Comparison of ENCODE assay signal across 8 cellular contexts in the genomic region with DNA sequence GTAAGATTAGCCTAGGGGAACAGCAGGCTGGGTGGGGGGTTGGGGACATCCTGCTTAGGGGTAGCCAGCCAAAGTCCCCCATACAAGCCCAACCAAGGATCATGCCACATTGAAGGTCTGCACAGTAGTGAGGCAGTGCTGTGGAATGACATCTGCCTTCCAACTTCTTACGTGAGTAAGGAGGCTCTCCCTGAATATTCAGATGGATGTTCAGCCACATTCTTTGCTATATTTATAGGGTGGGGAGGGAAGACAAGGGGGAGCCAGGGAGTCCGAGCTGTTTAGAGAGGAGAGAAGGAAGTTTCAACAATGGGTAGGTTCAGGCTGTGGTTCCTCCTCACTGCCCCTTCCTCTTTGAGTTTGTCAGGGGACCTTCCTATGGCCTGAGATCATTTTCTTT. TPM values are rescaled to one million over a fixed set of nuclear protein-coding genes. Genes with fewer than 3 reads are reported as not detected.
DNase-seq lines count a peak whose midpoint lies in the region; ATAC-seq and TF ChIP-seq lines count a peak whose summit lies in the region.

No MANE protein-coding gene starts in this region.

- 0 to 5% methylated on average over 2 of the region's 2 CpGs for WGBS in heart right ventricle, 2 donors

- 0 out of 2 replicates have a peak overlapping the region, but pooled peaks have one; percentile 70 for H3K27ac Mint-ChIP-seq in WTC11

- no peaks in the 10 kb centered on the region for H3K27me3 Mint-ChIP-seq in WTC11 (ENCODE audit: low read depth)

- H3K9ac ChIP-seq in stomach smooth muscle (ENCODE audit: low read length in 2 of 2): peak overlapping the region in 1 of 2 donors; percentile 15

- no peaks in the 10 kb centered on the region; the same call in 1 of the 2 replicates for H3K36me3 Mint-ChIP-seq in WTC11

- H3K9me3 ChIP-seq in heart right ventricle: no peaks in the 10 kb centered on the region
- H3K9me3 ChIP-seq in stomach smooth muscle (ENCODE audit: control insufficient read depth in 2 of 2, low read length in 2 of 2): peaks cover 0 to 2% of the 10 kb centered on the region in 2 donors

- H3K4me1 Mint-ChIP-seq in WTC11: peaks cover 38% of the 10 kb centered on the region

- H3K9me3 Mint-ChIP-seq in WTC11: no peaks in the 10 kb centered on the region

- CTCF ChIA-PET in WTC11 (lab: Charles Lee): no interaction called here

- H3K4me3 Mint-ChIP-seq in WTC11: no peak overlapping the region

- POLR2A ChIA-PET in WTC11 (lab: Charles Lee): no interaction called here

- ATAC-seq in WTC11 (no peak), heart right ventricle (peak; percentile 11 to 65 (median 49)), GM18511 (IDR thresholded peaks at IDR 0.05; ENCODE audit: unreplicated experiment) (no peak)

- peaks cover 0 to 8% (median 0%) of the 10 kb centered on the region in 7 donors for H3K27me3 ChIP-seq in heart right ventricle
- H3K27me3 ChIP-seq in stomach smooth muscle (ENCODE audit: control insufficient read depth in 1 of 2, insufficient read depth in 2 of 2, low read length in 2 of 2): peaks cover 0 to 5% of the 10 kb centered on the region in 2 donors

- H3K4me3 ChIP-seq in heart right ventricle (peak overlapping the region in 2 of 10 donors; percentile 3 to 23), stomach smooth muscle (ENCODE audit: low read length in 2 of 2) (no peak overlapping the region)

- no peak for TF ChIP-seq CTCF in WTC11 (IDR thresholded peaks at IDR 0.05)
- TF ChIP-seq CTCF in heart right ventricle (IDR thresholded peaks at IDR 0.05): no peak

- peak; percentile 46 for DNase-seq in SIG-M5 treated with dmso at 0.1 percent for 504 hours (lab: John Stamatoyannopoulos, UW; ENCODE audit: unreplicated experiment)
- no peak for DNase-seq in SIG-M5 (lab: John Stamatoyannopoulos, UW)
- no peak for DNase-seq in WTC11 (ENCODE audit: low spot score)
- no peak for DNase-seq in heart right ventricle
- no peak for DNase-seq in DMS114 treated with DMSO at 0.1 percent for 48 hours (lab: John Stamatoyannopoulos, UW; ENCODE audit: unreplicated experiment)
- no peak for DNase-seq in activated gamma-delta T cell (lab: John Stamatoyannopoulos, UW)

- H3K36me3 ChIP-seq in heart right ventricle (peaks cover 0 to 12% (median 0%) of the 10 kb centered on the region in 9 donors), stomach smooth muscle (ENCODE audit: control insufficient read depth in 2 of 2, insufficient read depth in 2 of 2, low read length in 2 of 2) (peaks cover 4 to 5% of the 10 kb centered on the region in 2 donors)

- peak overlapping the region; percentile 46 to 90 (median 74) for H3K27ac ChIP-seq in heart right ventricle
- peak overlapping the region; percentile 46 for H3K27ac ChIP-seq in stomach smooth muscle (ENCODE audit: low read length)

- peaks cover 9 to 97% (median 89%) of the 10 kb centered on the region in 9 donors for H3K4me1 ChIP-seq in heart right ventricle
- peaks cover 33% of the 10 kb centered on the region for H3K4me1 ChIP-seq in stomach smooth muscle (ENCODE audit: control insufficient read depth, insufficient read depth, low read length)

- intact Hi-C loops in heart right ventricle (cut with DNase I): no loop called here

TF ChIP-seq in WTC11, 78 proteins besides CTCF, POLR2A, EP300 and RAD21:
- no peak for TF ChIP-seq FOXP1 (CRISPR knock-in tag; IDR thresholded peaks at IDR 0.05; ENCODE audit: borderline replicate concordance)
- TF ChIP-seq, protein P1, sequence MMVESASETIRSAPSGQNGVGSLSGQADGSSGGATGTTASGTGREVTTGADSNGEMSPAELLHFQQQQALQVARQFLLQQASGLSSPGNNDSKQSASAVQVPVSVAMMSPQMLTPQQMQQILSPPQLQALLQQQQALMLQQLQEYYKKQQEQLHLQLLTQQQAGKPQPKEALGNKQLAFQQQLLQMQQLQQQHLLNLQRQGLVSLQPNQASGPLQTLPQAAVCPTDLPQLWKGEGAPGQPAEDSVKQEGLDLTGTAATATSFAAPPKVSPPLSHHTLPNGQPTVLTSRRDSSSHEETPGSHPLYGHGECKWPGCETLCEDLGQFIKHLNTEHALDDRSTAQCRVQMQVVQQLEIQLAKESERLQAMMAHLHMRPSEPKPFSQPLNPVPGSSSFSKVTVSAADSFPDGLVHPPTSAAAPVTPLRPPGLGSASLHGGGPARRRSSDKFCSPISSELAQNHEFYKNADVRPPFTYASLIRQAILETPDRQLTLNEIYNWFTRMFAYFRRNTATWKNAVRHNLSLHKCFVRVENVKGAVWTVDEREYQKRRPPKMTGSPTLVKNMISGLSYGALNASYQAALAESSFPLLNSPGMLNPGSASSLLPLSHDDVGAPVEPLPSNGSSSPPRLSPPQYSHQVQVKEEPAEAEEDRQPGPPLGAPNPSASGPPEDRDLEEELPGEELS (CRISPR knock-in tag; IDR thresholded peaks at IDR 0.05): no peak

RNA-seq across cellular contexts. Expression of a gene that starts 29.7 kb away (rescaled TPM):
- 91.2 to 130 TPM (median 129 TPM) in 3 replicates for total RNA-seq in WTC11 (2021)
- 100 to 1,000 TPM; 106 to 238 (median 120) TPM for total RNA-seq in heart right ventricle
- polyA plus RNA-seq in heart right ventricle: 100 to 1,000 TPM in 1 of 2 donors, 10 to 100 TPM in 1; 60.2 to 130 TPM

Comparison
In these comparisons a context has a peak if more than half of its experiments do, and no peak if none do; other contexts are left out.
1. ATAC-seq: peak in heart right ventricle (8 of 8); none in WTC11 (single experiment) and GM18511 (single experiment).